ENCODE assay signal across 1 cellular context in genomic region chr1:178486100-178487069, GRCh38.
TF ChIP-seq lines count a peak whose summit lies in the region.

No MANE protein-coding gene starts in this region.

TF ChIP-seq in HepG2, 621 proteins besides CTCF, POLR2A, EP300 and RAD21:
- TF ChIP-seq POLR2AphosphoS5 (IDR thresholded peaks at IDR 0.05; ENCODE audit: low read depth, low read length) (no peak), SIN3B (IDR thresholded peaks at IDR 0.05; ENCODE audit: low read length) (no peak), NFRKB (IDR thresholded peaks at IDR 0.05) (no peak), GTF3A (CRISPR knock-in tag; conservative IDR thresholded peaks at IDR 0.05) (no peak), ZEB1 (IDR thresholded peaks at IDR 0.05; ENCODE audit: insufficient replicate concordance, low read depth) (no peak), ZNF3 (CRISPR knock-in tag; IDR thresholded peaks at IDR 0.05) (no peak), ZNF563 (CRISPR knock-in tag; IDR thresholded peaks at IDR 0.05) (no peak), ZFP36L1 (CRISPR knock-in tag; IDR thresholded peaks at IDR 0.05) (no peak)
- TF ChIP-seq, protein P1, sequence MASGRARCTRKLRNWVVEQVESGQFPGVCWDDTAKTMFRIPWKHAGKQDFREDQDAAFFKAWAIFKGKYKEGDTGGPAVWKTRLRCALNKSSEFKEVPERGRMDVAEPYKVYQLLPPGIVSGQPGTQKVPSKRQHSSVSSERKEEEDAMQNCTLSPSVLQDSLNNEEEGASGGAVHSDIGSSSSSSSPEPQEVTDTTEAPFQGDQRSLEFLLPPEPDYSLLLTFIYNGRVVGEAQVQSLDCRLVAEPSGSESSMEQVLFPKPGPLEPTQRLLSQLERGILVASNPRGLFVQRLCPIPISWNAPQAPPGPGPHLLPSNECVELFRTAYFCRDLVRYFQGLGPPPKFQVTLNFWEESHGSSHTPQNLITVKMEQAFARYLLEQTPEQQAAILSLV (CRISPR knock-in tag; IDR thresholded peaks at IDR 0.05; ENCODE audit: borderline replicate concordance): no peak
